ENCODE assay signal across 15 cellular contexts in genomic region chr16:58048914-58049696, GRCh38. TPM values are rescaled to one million over a fixed set of nuclear protein-coding genes. Genes with fewer than 3 reads are reported as not detected.
DNase-seq lines count a peak whose midpoint lies in the region; ATAC-seq and TF ChIP-seq lines count a peak whose summit lies in the region.
"Had no signal": no experiment of that assay in that cellular context is flagged by ENCODE, and none has a peak within 500 bp of the region (broad histone marks: within the 10 kb centered on the region; RNA-seq: fewer than 3 reads in every experiment).

No MANE protein-coding gene starts in this region.

- no peak for TF ChIP-seq POLR2A in tibial nerve (IDR thresholded peaks at IDR 0.05)

- H3K4me3 ChIP-seq in heart right ventricle (no peak overlapping the region), right atrium auricular region (no peak overlapping the region), mesenchymal stem cell (ENCODE audit: insufficient read depth in 1 of 2, low read depth in 1 of 2, low read length in 2 of 2) (no peak overlapping the region), tibial nerve (no peak overlapping the region)
- H3K4me3 ChIP-seq: SJSA1 had no signal

- H4K8ac ChIP-seq in mesenchymal stem cell (ENCODE audit: low read length): no peak overlapping the region

- TF ChIP-seq CTCF in heart right ventricle (IDR thresholded peaks at IDR 0.05) (no peak), right atrium auricular region (IDR thresholded peaks at IDR 0.05) (no peak), tibial nerve (IDR thresholded peaks at IDR 0.05) (no peak)

- DNase-seq in heart right ventricle (no peak), right atrium auricular region (ENCODE audit: low spot score) (no peak), SK-MEL-5 (ENCODE audit: low read depth, low spot score) (peak; percentile 62), mesenchymal stem cell (no peak), tibial nerve (ENCODE audit: low spot score in 2 of 2) (no peak), NCI-H82 treated with DMSO at 0.1 percent for 48 hours (lab: John Stamatoyannopoulos, UW; ENCODE audit: unreplicated experiment) (no peak)
- no peak for DNase-seq in activated CD8-positive, alpha-beta memory T cell treated with anti-CD3 and anti-CD28 coated beads for 24 hours
- DNase-seq: COR-L47, MV-4-11, NCI-H1417 treated with DMSO at 0.1 percent for 48 hours, NCI-H2029, NCI-H510A treated with DMSO at 0.1 percent for 48 hours had no signal

- peak overlapping the region in 9 of 10 donors; percentile 9 to 87 (median 64) for H3K27ac ChIP-seq in heart right ventricle
- no peak overlapping the region for H3K27ac ChIP-seq in right atrium auricular region
- H3K27ac ChIP-seq in mesenchymal stem cell (ENCODE audit: low read length, poor library complexity, severe bottlenecking): no peak overlapping the region
- peak overlapping the region in 3 of 4 donors; percentile 15 to 87 (median 86) for H3K27ac ChIP-seq in tibial nerve
- H3K27ac ChIP-seq: C4-2B, SJSA1 had no signal

- H3K27me3 ChIP-seq in heart right ventricle (no peaks in the 10 kb centered on the region), right atrium auricular region (no peaks in the 10 kb centered on the region), mesenchymal stem cell (ENCODE audit: control insufficient read depth in 1 of 2, insufficient read depth in 1 of 2, low read length in 2 of 2) (peaks cover 0 to 3% of the 10 kb centered on the region in 2 experiments), tibial nerve (no peaks in the 10 kb centered on the region)
- H3K27me3 ChIP-seq: SJSA1 had no signal

- 61 to 64% methylated on average over 13 of the region's 13 CpGs for WGBS in heart right ventricle, 2 donors
- 83% methylated on average over 13 of the region's 13 CpGs for WGBS in mesenchymal stem cell
- 51 to 64% methylated on average over 6 to 11 of the region's 13 CpGs for WGBS in tibial nerve, 2 donors

- H3K4ac ChIP-seq in mesenchymal stem cell (ENCODE audit: low read depth in 1 of 2, low read length in 2 of 2): no peak overlapping the region

- no peak for TF ChIP-seq EP300 in tibial nerve (IDR thresholded peaks at IDR 0.05)

- no peak overlapping the region for H2BK15ac ChIP-seq in mesenchymal stem cell (ENCODE audit: low read depth, poor library complexity, severe bottlenecking)

- ATAC-seq in heart right ventricle: no peak
- ATAC-seq in GM18498 (IDR thresholded peaks at IDR 0.05; ENCODE audit: unreplicated experiment): no peak

- peak overlapping the region in 1 of 2 experiments; percentile 29 for H3K18ac ChIP-seq in mesenchymal stem cell (ENCODE audit: low read depth in 1 of 2, low read length in 2 of 2)

- H3K14ac ChIP-seq in mesenchymal stem cell (ENCODE audit: low read length in 2 of 2): peak overlapping the region in 1 of 2 experiments; percentile 13

- peaks cover 4 to 59% (median 35%) of the 10 kb centered on the region in 9 donors for H3K4me1 ChIP-seq in heart right ventricle
- peaks cover 0 to 42% of the 10 kb centered on the region in 2 donors for H3K4me1 ChIP-seq in right atrium auricular region
- H3K4me1 ChIP-seq in mesenchymal stem cell (ENCODE audit: control insufficient read depth, insufficient read depth, low read depth, low read length): peaks cover 2% of the 10 kb centered on the region
- peaks cover 0 to 51% (median 22%) of the 10 kb centered on the region in 4 donors for H3K4me1 ChIP-seq in tibial nerve
- H3K4me1 ChIP-seq: SJSA1 had no signal

- in situ Hi-C loops in SK-MEL-5 (cut with HindIII; ENCODE audit: low pct_unique_long_range_greater_than_20kb, low sequenced_read_pairs): no loop called here

- no peak overlapping the region for H3K23ac ChIP-seq in mesenchymal stem cell (ENCODE audit: low read length in 2 of 2)

- H3K4me2 ChIP-seq in mesenchymal stem cell (ENCODE audit: low read length, poor library complexity, severe bottlenecking): no peak overlapping the region

- intact Hi-C loops in heart right ventricle (cut with DNase I): no loop called here

- H2AFZ ChIP-seq in mesenchymal stem cell (ENCODE audit: low read depth, low read length): peak overlapping the region; percentile 3

- H3K9me3 ChIP-seq in heart right ventricle: no peaks in the 10 kb centered on the region
- no peaks in the 10 kb centered on the region for H3K9me3 ChIP-seq in right atrium auricular region
- H3K9me3 ChIP-seq in mesenchymal stem cell (ENCODE audit: control insufficient read depth, low read length): no peaks in the 10 kb centered on the region
- H3K9me3 ChIP-seq in tibial nerve: no peaks in the 10 kb centered on the region
- H3K9me3 ChIP-seq: SJSA1 had no signal

- H2BK12ac ChIP-seq in mesenchymal stem cell (ENCODE audit: low read length in 2 of 2): no peak overlapping the region

- H4K91ac ChIP-seq in mesenchymal stem cell (ENCODE audit: low read length): no peak overlapping the region

- H2BK5ac ChIP-seq in mesenchymal stem cell (ENCODE audit: low read depth, low read length, poor library complexity, severe bottlenecking): no peak overlapping the region

- H2AK5ac ChIP-seq in mesenchymal stem cell (ENCODE audit: low read length, severe bottlenecking): no peak overlapping the region

- peaks cover 0 to 18% (median 0%) of the 10 kb centered on the region in 9 donors for H3K36me3 ChIP-seq in heart right ventricle
- H3K36me3 ChIP-seq in right atrium auricular region: no peaks in the 10 kb centered on the region
- peaks cover 0 to 11% of the 10 kb centered on the region in 2 experiments for H3K36me3 ChIP-seq in mesenchymal stem cell (ENCODE audit: control insufficient read depth in 1 of 2, insufficient read depth in 2 of 2, low read depth in 1 of 2, low read length in 2 of 2)
- H3K36me3 ChIP-seq in tibial nerve: peaks cover 0 to 13% (median 0%) of the 10 kb centered on the region in 3 donors
- H3K36me3 ChIP-seq: SJSA1 had no signal

- no peak overlapping the region for H3K9ac ChIP-seq in mesenchymal stem cell (ENCODE audit: low read length)

- no peak overlapping the region for H2BK120ac ChIP-seq in mesenchymal stem cell (ENCODE audit: low read depth, low read length)

- no peaks in the 10 kb centered on the region for H3K79me1 ChIP-seq in mesenchymal stem cell (replicated peaks; ENCODE audit: low read length, poor library complexity, severe bottlenecking)

RNA-seq across cellular contexts. Expression of gene MMP15, which starts 23.6 kb away (rescaled TPM):
- total RNA-seq in heart right ventricle (10 to 100 TPM; 38.2 to 88.4 (median 59.3) TPM), right atrium auricular region (10 to 100 TPM; 36.9 to 52.3 TPM), tibial nerve (10 to 100 TPM; 11.4 to 32.9 (median 28.4) TPM)
- polyA plus RNA-seq in heart right ventricle: 10 to 100 TPM; 24.4 to 31.4 TPM
- 7.3 and 9.1 TPM in 2 replicates for total RNA-seq in SK-MEL-5 (2014; rRNA removed; shearing (Covaris generic))
- 30.1 and 38.6 TPM in 2 replicates for polyA plus RNA-seq in SK-MEL-5 (2015; cell fraction: cytosol; rRNA removed)
- polyA plus RNA-seq in SK-MEL-5 (2015; cell fraction: nucleus; rRNA removed): 3.2 and 6.6 TPM in 2 replicates
- polyA plus RNA-seq in mesenchymal stem cell (2013, experiment 1 of 2): 13.9 TPM
- polyA plus RNA-seq in mesenchymal stem cell (2013, experiment 2 of 2): 13.9 TPM

RNA-seq across cellular contexts. Expression of gene USB1, which starts 47.9 kb away (rescaled TPM):
- 10 to 100 TPM; 21.1 to 39.2 (median 31.5) TPM for total RNA-seq in heart right ventricle
- polyA plus RNA-seq in heart right ventricle: 10 to 100 TPM; 23.6 to 44.3 TPM
- 10 to 100 TPM; 32.2 to 43.2 TPM for total RNA-seq in right atrium auricular region
- total RNA-seq in SK-MEL-5 (2014; rRNA removed; shearing (Covaris generic)): 8.8 and 10.2 TPM in 2 replicates
- polyA plus RNA-seq in SK-MEL-5 (2015; cell fraction: cytosol; rRNA removed): 57.5 and 59.3 TPM in 2 replicates
- polyA plus RNA-seq in SK-MEL-5 (2015; cell fraction: nucleus; rRNA removed): 30.6 and 31.7 TPM in 2 replicates
- polyA plus RNA-seq in mesenchymal stem cell (2013, experiment 1 of 2): 37.7 TPM
- polyA plus RNA-seq in mesenchymal stem cell (2013, experiment 2 of 2): 38.4 TPM
- total RNA-seq in tibial nerve: 10 to 100 TPM; 23.1 to 80.4 (median 31.6) TPM

RNA-seq across cellular contexts. Expression of gene ZNF319, which starts 48.6 kb away (rescaled TPM):
- total RNA-seq in heart right ventricle (10 to 100 TPM in 1 of 10 donors, 1 to 10 TPM in 9; 5.0 to 11.3 (median 7.5) TPM), right atrium auricular region (1 to 10 TPM; 5.1 to 6.6 TPM), tibial nerve (10 to 100 TPM in 1 of 4 donors, 1 to 10 TPM in 3; 7.5 to 11.6 (median 9.1) TPM)
- polyA plus RNA-seq in heart right ventricle: 1 to 10 TPM; 3.5 to 4.3 TPM
- total RNA-seq in SK-MEL-5 (2014; rRNA removed; shearing (Covaris generic)): 1.7 and 1.9 TPM in 2 replicates
- polyA plus RNA-seq in SK-MEL-5 (2015; cell fraction: cytosol; rRNA removed): 9.3 and 16.2 TPM in 2 replicates
- polyA plus RNA-seq in SK-MEL-5 (2015; cell fraction: nucleus; rRNA removed): 3.5 and 5.0 TPM in 2 replicates
- polyA plus RNA-seq in mesenchymal stem cell (2013, experiment 1 of 2): 10.0 TPM
- 10.1 TPM for polyA plus RNA-seq in mesenchymal stem cell (2013, experiment 2 of 2)

Comparison
In these comparisons a context has a peak if more than half of its experiments do, and no peak if none do; other contexts are left out.
1. H3K27ac ChIP-seq: peak in heart right ventricle (9 of 10) and tibial nerve (3 of 4); none in right atrium auricular region (0 of 2) and mesenchymal stem cell (single experiment).